In genomic region chr18:46207985-46208384, GRCh38 we compare ENCODE assay signal across 1 cellular context.
TF ChIP-seq lines count a peak whose summit lies in the region.

No MANE protein-coding gene starts in this region.

TF ChIP-seq in GM12878, 131 proteins besides CTCF, POLR2A, EP300 and RAD21 (continued from another document):
- TF ChIP-seq RELA (IDR thresholded peaks at IDR 0.05; ENCODE audit: borderline replicate concordance, partially characterized antibody) (no peak), HDAC2 (IDR thresholded peaks at IDR 0.05) (no peak), POLR2AphosphoS2 (IDR thresholded peaks at IDR 0.05; ENCODE audit: low read depth, low read length) (no peak), NFYA (IDR thresholded peaks at IDR 0.05; ENCODE audit: borderline replicate concordance, low read depth, low read length) (no peak), ZNF274 (IDR thresholded peaks at IDR 0.05; ENCODE audit: insufficient read depth, insufficient read length) (no peak), SIN3A (IDR thresholded peaks at IDR 0.05; ENCODE audit: low read depth, low read length) (no peak), SREBF1 (IDR thresholded peaks at IDR 0.05; ENCODE audit: low read length) (no peak), NKRF (conservative IDR thresholded peaks at IDR 0.05) (no peak), EED (IDR thresholded peaks at IDR 0.05; ENCODE audit: low read depth) (no peak), HDGF (IDR thresholded peaks at IDR 0.05) (no peak), BRCA1 (IDR thresholded peaks at IDR 0.05; ENCODE audit: low read depth, low read length) (no peak)
- TF ChIP-seq, protein P1, sequence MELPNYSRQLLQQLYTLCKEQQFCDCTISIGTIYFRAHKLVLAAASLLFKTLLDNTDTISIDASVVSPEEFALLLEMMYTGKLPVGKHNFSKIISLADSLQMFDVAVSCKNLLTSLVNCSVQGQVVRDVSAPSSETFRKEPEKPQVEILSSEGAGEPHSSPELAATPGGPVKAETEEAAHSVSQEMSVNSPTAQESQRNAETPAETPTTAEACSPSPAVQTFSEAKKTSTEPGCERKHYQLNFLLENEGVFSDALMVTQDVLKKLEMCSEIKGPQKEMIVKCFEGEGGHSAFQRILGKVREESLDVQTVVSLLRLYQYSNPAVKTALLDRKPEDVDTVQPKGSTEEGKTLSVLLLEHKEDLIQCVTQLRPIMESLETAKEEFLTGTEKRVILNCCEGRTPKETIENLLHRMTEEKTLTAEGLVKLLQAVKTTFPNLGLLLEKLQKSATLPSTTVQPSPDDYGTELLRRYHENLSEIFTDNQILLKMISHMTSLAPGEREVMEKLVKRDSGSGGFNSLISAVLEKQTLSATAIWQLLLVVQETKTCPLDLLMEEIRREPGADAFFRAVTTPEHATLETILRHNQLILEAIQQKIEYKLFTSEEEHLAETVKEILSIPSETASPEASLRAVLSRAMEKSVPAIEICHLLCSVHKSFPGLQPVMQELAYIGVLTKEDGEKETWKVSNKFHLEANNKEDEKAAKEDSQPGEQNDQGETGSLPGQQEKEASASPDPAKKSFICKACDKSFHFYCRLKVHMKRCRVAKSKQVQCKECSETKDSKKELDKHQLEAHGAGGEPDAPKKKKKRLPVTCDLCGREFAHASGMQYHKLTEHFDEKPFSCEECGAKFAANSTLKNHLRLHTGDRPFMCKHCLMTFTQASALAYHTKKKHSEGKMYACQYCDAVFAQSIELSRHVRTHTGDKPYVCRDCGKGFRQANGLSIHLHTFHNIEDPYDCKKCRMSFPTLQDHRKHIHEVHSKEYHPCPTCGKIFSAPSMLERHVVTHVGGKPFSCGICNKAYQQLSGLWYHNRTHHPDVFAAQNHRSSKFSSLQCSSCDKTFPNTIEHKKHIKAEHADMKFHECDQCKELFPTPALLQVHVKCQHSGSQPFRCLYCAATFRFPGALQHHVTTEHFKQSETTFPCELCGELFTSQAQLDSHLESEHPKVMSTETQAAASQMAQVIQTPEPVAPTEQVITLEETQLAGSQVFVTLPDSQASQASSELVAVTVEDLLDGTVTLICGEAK (IDR thresholded peaks at IDR 0.05; ENCODE audit: borderline replicate concordance) = no peak
- TF ChIP-seq, protein P2, sequence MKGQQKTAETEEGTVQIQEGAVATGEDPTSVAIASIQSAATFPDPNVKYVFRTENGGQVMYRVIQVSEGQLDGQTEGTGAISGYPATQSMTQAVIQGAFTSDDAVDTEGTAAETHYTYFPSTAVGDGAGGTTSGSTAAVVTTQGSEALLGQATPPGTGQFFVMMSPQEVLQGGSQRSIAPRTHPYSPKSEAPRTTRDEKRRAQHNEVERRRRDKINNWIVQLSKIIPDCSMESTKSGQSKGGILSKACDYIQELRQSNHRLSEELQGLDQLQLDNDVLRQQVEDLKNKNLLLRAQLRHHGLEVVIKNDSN (IDR thresholded peaks at IDR 0.05; ENCODE audit: borderline replicate concordance, extremely low read length, insufficient read depth, low read depth, low read length) = no peak
TF ChIP-seq in GM12878: peak in this region for 0.
